Comparison of ENCODE assay signal across 1 cellular context in genomic region chr1:145720878-145721671, GRCh38.
TF ChIP-seq lines count a peak whose summit lies in the region.

No MANE protein-coding gene starts in this region.

TF ChIP-seq in HepG2, 621 proteins besides CTCF, POLR2A, EP300 and RAD21 (continued from another document and continues in another):
- TF ChIP-seq HBP1 (CRISPR knock-in tag; IDR thresholded peaks at IDR 0.05; ENCODE audit: low read depth) (no peak), ZNF577 (CRISPR knock-in tag; IDR thresholded peaks at IDR 0.05; ENCODE audit: borderline replicate concordance, low read depth) (no peak), RERE (CRISPR knock-in tag; IDR thresholded peaks at IDR 0.05; ENCODE audit: low read depth) (no peak), AHR (CRISPR knock-in tag; IDR thresholded peaks at IDR 0.05) (no peak), ZNF24 (IDR thresholded peaks at IDR 0.05) (no peak), DNMT1 (CRISPR knock-in tag; IDR thresholded peaks at IDR 0.05) (no peak), BORCS8-MEF2B (CRISPR knock-in tag; IDR thresholded peaks at IDR 0.05) (0 out of 2 replicates have a peak, but pooled peaks have one; percentile 60), ZNF792 (CRISPR knock-in tag; IDR thresholded peaks at IDR 0.05) (no peak), ZEB1 (IDR thresholded peaks at IDR 0.05; ENCODE audit: insufficient replicate concordance, low read depth) (no peak), KMT2A (CRISPR knock-in tag; IDR thresholded peaks at IDR 0.05) (no peak; the same call in 1 of the 2 replicates), UBTF (CRISPR knock-in tag; IDR thresholded peaks at IDR 0.05) (0 out of 2 replicates have a peak, but pooled peaks have one; percentile 50), LCORL (IDR thresholded peaks at IDR 0.05) (no peak), LCORL (CRISPR knock-in tag; IDR thresholded peaks at IDR 0.05) (peak; percentile 66; the same call in 1 of the 2 replicates), ZNF468 (CRISPR knock-in tag; IDR thresholded peaks at IDR 0.05) (no peak), MATR3 (CRISPR knock-in tag; IDR thresholded peaks at IDR 0.05) (no peak), CBFB (CRISPR knock-in tag; IDR thresholded peaks at IDR 0.05) (peak; percentile 61; the same call in 1 of the 2 replicates), FOXJ3 (CRISPR knock-in tag; IDR thresholded peaks at IDR 0.05; ENCODE audit: borderline replicate concordance) (no peak), TP53 (CRISPR knock-in tag; conservative IDR thresholded peaks at IDR 0.05) (no peak), ZFP91 (CRISPR knock-in tag; IDR thresholded peaks at IDR 0.05; ENCODE audit: borderline replicate concordance) (peak; percentile 79), USF2 (IDR thresholded peaks at IDR 0.05; ENCODE audit: low read depth, low read length) (no peak), USF2 (CRISPR knock-in tag; IDR thresholded peaks at IDR 0.05; ENCODE audit: borderline replicate concordance) (no peak), SYNCRIP (IDR thresholded peaks at IDR 0.05; ENCODE audit: insufficient read depth, low read depth, low read length) (no peak), ZBTB2 (CRISPR knock-in tag; IDR thresholded peaks at IDR 0.05; ENCODE audit: low read depth) (no peak), ZNF552 (CRISPR knock-in tag; IDR thresholded peaks at IDR 0.05; ENCODE audit: borderline replicate concordance) (no peak), TARDBP (CRISPR knock-in tag; IDR thresholded peaks at IDR 0.05) (peak; percentile 60; the same call in 1 of the 2 replicates), ZGPAT (CRISPR knock-in tag; IDR thresholded peaks at IDR 0.05) (peak; percentile 55; the same call in 1 of the 2 replicates), YEATS4 (CRISPR knock-in tag; IDR thresholded peaks at IDR 0.05; ENCODE audit: borderline replicate concordance) (no peak), SAP130 (CRISPR knock-in tag; IDR thresholded peaks at IDR 0.05; ENCODE audit: low read depth) (no peak)
- TF ChIP-seq, protein P1, sequence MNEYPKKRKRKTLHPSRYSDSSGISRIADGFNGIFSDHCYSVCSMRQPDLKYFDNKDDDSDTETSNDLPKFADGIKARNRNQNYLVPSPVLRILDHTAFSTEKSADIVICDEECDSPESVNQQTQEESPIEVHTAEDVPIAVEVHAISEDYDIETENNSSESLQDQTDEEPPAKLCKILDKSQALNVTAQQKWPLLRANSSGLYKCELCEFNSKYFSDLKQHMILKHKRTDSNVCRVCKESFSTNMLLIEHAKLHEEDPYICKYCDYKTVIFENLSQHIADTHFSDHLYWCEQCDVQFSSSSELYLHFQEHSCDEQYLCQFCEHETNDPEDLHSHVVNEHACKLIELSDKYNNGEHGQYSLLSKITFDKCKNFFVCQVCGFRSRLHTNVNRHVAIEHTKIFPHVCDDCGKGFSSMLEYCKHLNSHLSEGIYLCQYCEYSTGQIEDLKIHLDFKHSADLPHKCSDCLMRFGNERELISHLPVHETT (CRISPR knock-in tag; conservative IDR thresholded peaks at IDR 0.05) = no peak
- TF ChIP-seq, protein P2, sequence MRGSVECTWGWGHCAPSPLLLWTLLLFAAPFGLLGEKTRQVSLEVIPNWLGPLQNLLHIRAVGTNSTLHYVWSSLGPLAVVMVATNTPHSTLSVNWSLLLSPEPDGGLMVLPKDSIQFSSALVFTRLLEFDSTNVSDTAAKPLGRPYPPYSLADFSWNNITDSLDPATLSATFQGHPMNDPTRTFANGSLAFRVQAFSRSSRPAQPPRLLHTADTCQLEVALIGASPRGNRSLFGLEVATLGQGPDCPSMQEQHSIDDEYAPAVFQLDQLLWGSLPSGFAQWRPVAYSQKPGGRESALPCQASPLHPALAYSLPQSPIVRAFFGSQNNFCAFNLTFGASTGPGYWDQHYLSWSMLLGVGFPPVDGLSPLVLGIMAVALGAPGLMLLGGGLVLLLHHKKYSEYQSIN (CRISPR knock-in tag; IDR thresholded peaks at IDR 0.05; ENCODE audit: borderline replicate concordance) = no peak
